Comparison of ENCODE assay signal across 8 cellular contexts in the genomic region with DNA sequence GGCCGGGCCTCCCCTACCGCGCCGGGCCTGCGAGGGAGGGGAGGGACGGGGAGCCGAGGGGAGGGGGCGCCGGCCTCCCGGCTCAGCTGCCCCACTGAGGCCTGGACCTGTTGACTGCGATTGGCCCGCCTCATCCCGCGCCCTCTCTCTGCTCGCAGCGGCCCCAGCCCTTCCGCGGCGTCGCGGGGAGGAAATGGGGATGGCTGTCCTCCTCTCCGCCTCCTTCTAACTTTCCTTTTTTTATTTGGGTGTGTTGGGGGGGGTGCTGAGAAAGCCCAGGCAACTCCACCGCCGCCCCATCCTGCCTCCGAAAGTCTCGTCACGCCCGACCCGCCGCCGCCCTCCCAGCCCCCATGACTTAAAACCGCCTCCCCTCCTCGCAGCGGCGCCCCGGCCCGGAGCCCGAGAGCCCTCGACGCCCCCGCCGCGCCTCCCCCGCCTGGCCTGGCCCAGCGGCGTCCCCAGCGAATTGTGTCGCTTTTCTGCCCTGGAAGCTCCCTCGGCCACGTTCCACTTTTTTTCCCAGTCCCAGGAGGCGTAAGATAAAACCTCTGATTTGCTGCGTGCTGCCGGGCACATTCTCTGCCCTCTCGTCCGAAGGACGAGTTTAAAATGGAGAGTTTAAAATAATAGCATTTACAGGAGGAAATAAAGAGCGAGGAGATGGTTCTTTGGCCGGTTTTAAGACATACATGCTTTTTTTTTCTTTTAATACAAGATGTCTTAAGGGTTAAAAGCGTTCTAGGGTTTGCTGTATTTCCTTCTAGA.
A peak's percentile ranks its signal among the peaks of the same experiment; 100 is the strongest.
DNase-seq lines count a peak whose midpoint lies in the region; ATAC-seq, FAIRE-seq and TF ChIP-seq lines count a peak whose summit lies in the region.

No MANE protein-coding gene starts in this region.

- H3K27me3 ChIP-seq in neutrophil: peaks cover 9% of the 10 kb centered on the region

- no peaks in the 10 kb centered on the region for H3K36me3 ChIP-seq in neutrophil

- H3K9me3 Mint-ChIP-seq in activated naive CD4-positive, alpha-beta T cell treated with anti-CD3 and anti-CD28 coated beads, Interleukin-2, amount 10 ng/mL, durations not matched to agents 7 days and 5 days: no peaks in the 10 kb centered on the region

- peaks cover 65% of the 10 kb centered on the region for H3K27me3 Mint-ChIP-seq in activated naive CD4-positive, alpha-beta T cell treated with anti-CD3 and anti-CD28 coated beads, Interleukin-2, amount 10 ng/mL, durations not matched to agents 7 days and 5 days

- no peak for TF ChIP-seq CTCF in neutrophil (IDR thresholded peaks at IDR 0.05)

- peak overlapping the region; percentile 85 for H3K4me3 Mint-ChIP-seq in activated naive CD4-positive, alpha-beta T cell treated with anti-CD3 and anti-CD28 coated beads, Interleukin-2, amount 10 ng/mL, durations not matched to agents 7 days and 5 days

- peak overlapping the region; percentile 77 for H3K27ac ChIP-seq in neutrophil

- FAIRE-seq in RCC 7860 (lab: Jason Lieb, UNC): no peak
- FAIRE-seq in urothelium cell line (lab: Jason Lieb, UNC): peak; percentile 61

- peaks cover 29 to 31% of the 10 kb centered on the region in 2 experiments for H3K4me1 ChIP-seq in neutrophil (ENCODE audit: control insufficient read depth in 1 of 2, insufficient read depth in 1 of 2, low read depth in 1 of 2, low read length in 1 of 2)

- ATAC-seq in GM18909 (IDR thresholded peaks at IDR 0.05; ENCODE audit: poor library complexity, unreplicated experiment) (peak; percentile 29), HG03342 (IDR thresholded peaks at IDR 0.05; ENCODE audit: unreplicated experiment) (peak; percentile 23)

- peak; percentile 58 for DNase-seq in AG08395 (ENCODE audit: low spot score)
- peak; percentile 77 for DNase-seq in RCC 7860 (ENCODE audit: low spot score)
- DNase-seq in activated naive CD4-positive, alpha-beta T cell treated with anti-CD3 and anti-CD28 coated beads, Interleukin-2, amount 10 ng/mL, durations not matched to agents 7 days and 5 days: peak; percentile 73
- DNase-seq in globus pallidus (ENCODE audit: low spot score): peak; percentile 79
- DNase-seq in urothelium cell line (ENCODE audit: low spot score): peak; percentile 70

- H3K4me3 ChIP-seq in neutrophil (ENCODE audit: low read depth in 1 of 2, low read length in 1 of 2): peak overlapping the region; percentile 84 to 90

- H3K4me1 Mint-ChIP-seq in activated naive CD4-positive, alpha-beta T cell treated with anti-CD3 and anti-CD28 coated beads, Interleukin-2, amount 10 ng/mL, durations not matched to agents 7 days and 5 days: peaks cover 34% of the 10 kb centered on the region

- H3K9me3 ChIP-seq in neutrophil: no peaks in the 10 kb centered on the region

- CTCF ChIA-PET in activated naive CD4-positive, alpha-beta T cell treated with anti-CD3 and anti-CD28 coated beads, Interleukin-2, amount 10 ng/mL, durations not matched to agents 7 days and 5 days (lab: Charles Lee): interaction anchor here (1.2 kb wide), 1 partner anchor 205 kb away, joined by 3 read pairs; no protein-coding TSS in a partner anchor

- peak overlapping the region; percentile 94 for H3K27ac Mint-ChIP-seq in activated naive CD4-positive, alpha-beta T cell treated with anti-CD3 and anti-CD28 coated beads, Interleukin-2, amount 10 ng/mL, durations not matched to agents 7 days and 5 days

- H3K36me3 Mint-ChIP-seq in activated naive CD4-positive, alpha-beta T cell treated with anti-CD3 and anti-CD28 coated beads, Interleukin-2, amount 10 ng/mL, durations not matched to agents 7 days and 5 days: peaks cover 3% of the 10 kb centered on the region

Comparison
In these comparisons a context has a peak if more than half of its experiments do, and no peak if none do; other contexts are left out.
1. Peak in every context shown above with its lines: DNase-seq, ATAC-seq, H3K4me3 ChIP-seq and H3K27ac ChIP-seq.